2 cellular contexts compared by ENCODE assay signal in genomic region chr17:30225919-30226553, GRCh38.
TF ChIP-seq lines count a peak whose summit lies in the region.

No MANE protein-coding gene starts in this region.

TF ChIP-seq in GM23338, 12 proteins besides CTCF, POLR2A, EP300 and RAD21 (continued from another document):
- TF ChIP-seq ETS1 (IDR thresholded peaks at IDR 0.05), result no peak
- no peak for TF ChIP-seq ZNF462 (CRISPR knock-in tag; IDR thresholded peaks at IDR 0.05)
- no peak for TF ChIP-seq ZNF331 (CRISPR knock-in tag; IDR thresholded peaks at IDR 0.05; ENCODE audit: low read depth)
- no peak for TF ChIP-seq ZNF114 (CRISPR knock-in tag; IDR thresholded peaks at IDR 0.05)
- no peak for TF ChIP-seq JUNB (IDR thresholded peaks at IDR 0.05; ENCODE audit: unreplicated experiment)
- no peak for TF ChIP-seq EZH2phosphoT487 (IDR thresholded peaks at IDR 0.05; ENCODE audit: unreplicated experiment)
- no peak for TF ChIP-seq NANOG (IDR thresholded peaks at IDR 0.05; ENCODE audit: borderline replicate concordance)
- no peak for TF ChIP-seq POLR2AphosphoS5 (IDR thresholded peaks at IDR 0.05; ENCODE audit: low read depth)
- TF ChIP-seq CREB1 (CRISPR knock-in tag; IDR thresholded peaks at IDR 0.05; ENCODE audit: low read depth), result no peak
- no peak for TF ChIP-seq STAT1 (IDR thresholded peaks at IDR 0.05; ENCODE audit: unreplicated experiment)

TF ChIP-seq in WTC11, 78 proteins besides CTCF, POLR2A, EP300 and RAD21 (continued from another document):
- TF ChIP-seq ZNF281 (CRISPR knock-in tag; IDR thresholded peaks at IDR 0.05), result no peak
- TF ChIP-seq MLX (CRISPR knock-in tag; IDR thresholded peaks at IDR 0.05), result no peak
- TF ChIP-seq E2F5 (CRISPR knock-in tag; IDR thresholded peaks at IDR 0.05), result no peak
- TF ChIP-seq FOXP1 (CRISPR knock-in tag; IDR thresholded peaks at IDR 0.05; ENCODE audit: borderline replicate concordance), result no peak
- no peak for TF ChIP-seq ZMAT4 (CRISPR knock-in tag; IDR thresholded peaks at IDR 0.05)
- TF ChIP-seq TEAD4 (CRISPR knock-in tag; IDR thresholded peaks at IDR 0.05), result no peak
- no peak for TF ChIP-seq ATF6 (CRISPR knock-in tag; IDR thresholded peaks at IDR 0.05)
- no peak for TF ChIP-seq STAT6 (CRISPR knock-in tag; conservative IDR thresholded peaks at IDR 0.05; ENCODE audit: low read depth)
- TF ChIP-seq TP53 (CRISPR knock-in tag; IDR thresholded peaks at IDR 0.05), result no peak
- no peak for TF ChIP-seq ZNF671 (CRISPR knock-in tag; IDR thresholded peaks at IDR 0.05)
TF ChIP-seq in WTC11: peak in this region for 0.
